1 cellular context compared by ENCODE assay signal in the genomic region with DNA sequence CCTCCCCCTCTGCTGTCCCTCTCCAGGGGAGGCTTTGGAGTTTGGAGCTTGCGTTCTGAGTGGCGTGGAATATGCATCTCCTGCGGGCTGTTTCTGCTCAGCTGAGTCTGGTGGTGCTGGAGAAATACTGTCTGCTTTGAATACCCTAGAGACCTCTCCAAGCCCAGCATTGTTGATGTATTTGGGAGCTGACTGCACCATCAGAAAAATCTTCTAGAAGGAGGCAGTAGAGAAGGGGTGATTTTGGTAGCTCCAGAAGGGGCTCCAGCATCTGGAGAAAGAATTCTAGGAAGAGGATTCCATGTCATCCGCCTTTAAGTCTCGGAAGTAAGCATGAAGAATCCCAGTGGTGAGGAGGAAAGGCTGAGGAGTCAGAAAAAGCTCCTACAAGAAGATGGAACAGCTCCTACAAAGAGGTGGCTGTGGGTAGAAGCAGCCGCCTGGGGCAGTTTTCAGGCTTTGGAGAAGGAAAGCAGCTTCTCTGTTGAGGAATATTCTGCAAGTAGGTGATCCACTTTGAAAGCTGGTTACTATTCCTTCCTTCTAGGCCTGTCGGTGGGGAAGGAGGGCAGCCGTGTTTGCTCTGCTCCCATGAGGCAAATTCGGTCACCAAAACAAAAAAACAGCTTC.
TF ChIP-seq lines count a peak whose summit lies in the region.

No MANE protein-coding gene starts in this region.

TF ChIP-seq in WTC11, 78 proteins besides CTCF, POLR2A, EP300 and RAD21 (continued from another document):
- TF ChIP-seq IRF2 (CRISPR knock-in tag; IDR thresholded peaks at IDR 0.05; ENCODE audit: borderline replicate concordance, low read depth) (no peak), ZNF317 (CRISPR knock-in tag; IDR thresholded peaks at IDR 0.05; ENCODE audit: borderline replicate concordance, low read depth) (no peak), ZBTB21 (CRISPR knock-in tag; IDR thresholded peaks at IDR 0.05; ENCODE audit: borderline replicate concordance) (no peak)
- TF ChIP-seq, protein P1, sequence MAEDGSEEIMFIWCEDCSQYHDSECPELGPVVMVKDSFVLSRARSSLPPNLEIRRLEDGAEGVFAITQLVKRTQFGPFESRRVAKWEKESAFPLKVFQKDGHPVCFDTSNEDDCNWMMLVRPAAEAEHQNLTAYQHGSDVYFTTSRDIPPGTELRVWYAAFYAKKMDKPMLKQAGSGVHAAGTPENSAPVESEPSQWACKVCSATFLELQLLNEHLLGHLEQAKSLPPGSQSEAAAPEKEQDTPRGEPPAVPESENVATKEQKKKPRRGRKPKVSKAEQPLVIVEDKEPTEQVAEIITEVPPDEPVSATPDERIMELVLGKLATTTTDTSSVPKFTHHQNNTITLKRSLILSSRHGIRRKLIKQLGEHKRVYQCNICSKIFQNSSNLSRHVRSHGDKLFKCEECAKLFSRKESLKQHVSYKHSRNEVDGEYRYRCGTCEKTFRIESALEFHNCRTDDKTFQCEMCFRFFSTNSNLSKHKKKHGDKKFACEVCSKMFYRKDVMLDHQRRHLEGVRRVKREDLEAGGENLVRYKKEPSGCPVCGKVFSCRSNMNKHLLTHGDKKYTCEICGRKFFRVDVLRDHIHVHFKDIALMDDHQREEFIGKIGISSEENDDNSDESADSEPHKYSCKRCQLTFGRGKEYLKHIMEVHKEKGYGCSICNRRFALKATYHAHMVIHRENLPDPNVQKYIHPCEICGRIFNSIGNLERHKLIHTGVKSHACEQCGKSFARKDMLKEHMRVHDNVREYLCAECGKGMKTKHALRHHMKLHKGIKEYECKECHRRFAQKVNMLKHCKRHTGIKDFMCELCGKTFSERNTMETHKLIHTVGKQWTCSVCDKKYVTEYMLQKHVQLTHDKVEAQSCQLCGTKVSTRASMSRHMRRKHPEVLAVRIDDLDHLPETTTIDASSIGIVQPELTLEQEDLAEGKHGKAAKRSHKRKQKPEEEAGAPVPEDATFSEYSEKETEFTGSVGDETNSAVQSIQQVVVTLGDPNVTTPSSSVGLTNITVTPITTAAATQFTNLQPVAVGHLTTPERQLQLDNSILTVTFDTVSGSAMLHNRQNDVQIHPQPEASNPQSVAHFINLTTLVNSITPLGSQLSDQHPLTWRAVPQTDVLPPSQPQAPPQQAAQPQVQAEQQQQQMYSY (CRISPR knock-in tag; IDR thresholded peaks at IDR 0.05), result no peak
- TF ChIP-seq, protein P2, sequence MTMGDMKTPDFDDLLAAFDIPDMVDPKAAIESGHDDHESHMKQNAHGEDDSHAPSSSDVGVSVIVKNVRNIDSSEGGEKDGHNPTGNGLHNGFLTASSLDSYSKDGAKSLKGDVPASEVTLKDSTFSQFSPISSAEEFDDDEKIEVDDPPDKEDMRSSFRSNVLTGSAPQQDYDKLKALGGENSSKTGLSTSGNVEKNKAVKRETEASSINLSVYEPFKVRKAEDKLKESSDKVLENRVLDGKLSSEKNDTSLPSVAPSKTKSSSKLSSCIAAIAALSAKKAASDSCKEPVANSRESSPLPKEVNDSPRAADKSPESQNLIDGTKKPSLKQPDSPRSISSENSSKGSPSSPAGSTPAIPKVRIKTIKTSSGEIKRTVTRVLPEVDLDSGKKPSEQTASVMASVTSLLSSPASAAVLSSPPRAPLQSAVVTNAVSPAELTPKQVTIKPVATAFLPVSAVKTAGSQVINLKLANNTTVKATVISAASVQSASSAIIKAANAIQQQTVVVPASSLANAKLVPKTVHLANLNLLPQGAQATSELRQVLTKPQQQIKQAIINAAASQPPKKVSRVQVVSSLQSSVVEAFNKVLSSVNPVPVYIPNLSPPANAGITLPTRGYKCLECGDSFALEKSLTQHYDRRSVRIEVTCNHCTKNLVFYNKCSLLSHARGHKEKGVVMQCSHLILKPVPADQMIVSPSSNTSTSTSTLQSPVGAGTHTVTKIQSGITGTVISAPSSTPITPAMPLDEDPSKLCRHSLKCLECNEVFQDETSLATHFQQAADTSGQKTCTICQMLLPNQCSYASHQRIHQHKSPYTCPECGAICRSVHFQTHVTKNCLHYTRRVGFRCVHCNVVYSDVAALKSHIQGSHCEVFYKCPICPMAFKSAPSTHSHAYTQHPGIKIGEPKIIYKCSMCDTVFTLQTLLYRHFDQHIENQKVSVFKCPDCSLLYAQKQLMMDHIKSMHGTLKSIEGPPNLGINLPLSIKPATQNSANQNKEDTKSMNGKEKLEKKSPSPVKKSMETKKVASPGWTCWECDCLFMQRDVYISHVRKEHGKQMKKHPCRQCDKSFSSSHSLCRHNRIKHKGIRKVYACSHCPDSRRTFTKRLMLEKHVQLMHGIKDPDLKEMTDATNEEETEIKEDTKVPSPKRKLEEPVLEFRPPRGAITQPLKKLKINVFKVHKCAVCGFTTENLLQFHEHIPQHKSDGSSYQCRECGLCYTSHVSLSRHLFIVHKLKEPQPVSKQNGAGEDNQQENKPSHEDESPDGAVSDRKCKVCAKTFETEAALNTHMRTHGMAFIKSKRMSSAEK (CRISPR knock-in tag; IDR thresholded peaks at IDR 0.05; ENCODE audit: borderline replicate concordance), result no peak
- TF ChIP-seq, protein P3, sequence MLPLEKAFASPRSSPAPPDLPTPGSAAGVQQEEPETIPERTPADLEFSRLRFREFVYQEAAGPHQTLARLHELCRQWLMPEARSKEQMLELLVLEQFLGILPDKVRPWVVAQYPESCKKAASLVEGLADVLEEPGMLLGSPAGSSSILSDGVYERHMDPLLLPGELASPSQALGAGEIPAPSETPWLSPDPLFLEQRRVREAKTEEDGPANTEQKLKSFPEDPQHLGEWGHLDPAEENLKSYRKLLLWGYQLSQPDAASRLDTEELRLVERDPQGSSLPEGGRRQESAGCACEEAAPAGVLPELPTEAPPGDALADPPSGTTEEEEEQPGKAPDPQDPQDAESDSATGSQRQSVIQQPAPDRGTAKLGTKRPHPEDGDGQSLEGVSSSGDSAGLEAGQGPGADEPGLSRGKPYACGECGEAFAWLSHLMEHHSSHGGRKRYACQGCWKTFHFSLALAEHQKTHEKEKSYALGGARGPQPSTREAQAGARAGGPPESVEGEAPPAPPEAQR (CRISPR knock-in tag; IDR thresholded peaks at IDR 0.05), result no peak
